Comparison of ENCODE assay signal across 9 cellular contexts in the genomic region with DNA sequence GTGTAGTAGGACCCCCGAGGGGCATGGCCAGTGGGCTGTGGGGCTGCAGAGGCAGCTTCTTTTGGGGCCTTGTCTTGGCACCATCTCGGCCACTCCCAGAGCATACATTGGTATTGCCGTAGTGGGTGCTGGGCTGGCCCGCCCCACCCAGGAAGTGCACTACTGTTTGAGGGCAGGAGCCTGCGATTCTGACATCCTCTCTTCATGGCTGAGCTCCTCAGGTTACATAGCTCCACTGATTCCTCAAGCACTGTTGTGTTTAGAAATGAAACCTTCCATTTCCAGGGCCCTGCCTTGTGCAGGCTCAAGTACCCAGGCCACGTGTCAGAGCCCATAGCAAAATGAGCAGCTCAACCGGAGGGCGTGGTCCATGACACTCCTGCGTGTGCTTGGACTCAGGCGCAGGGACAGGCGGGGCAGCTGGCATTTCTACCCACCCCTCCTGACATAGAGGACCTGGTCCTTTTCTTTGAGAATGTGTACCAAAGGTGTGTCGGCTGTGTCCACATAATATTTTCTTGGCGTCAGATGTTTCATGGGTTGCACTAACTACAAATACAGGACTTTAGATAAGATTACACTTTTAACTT.
A peak's percentile ranks its signal among the peaks of the same experiment; 100 is the strongest.
DNase-seq lines count a peak whose midpoint lies in the region; ATAC-seq and TF ChIP-seq lines count a peak whose summit lies in the region.
"Had no signal": no experiment of that assay in that cellular context is flagged by ENCODE, and none has a peak within 500 bp of the region (broad histone marks: within the 10 kb centered on the region; RNA-seq: fewer than 3 reads in every experiment).

No MANE protein-coding gene starts in this region.

- no peak overlapping the region for H2AFZ ChIP-seq in OCI-LY1 (ENCODE audit: low read length)

- no peaks in the 10 kb centered on the region for H3K79me2 ChIP-seq in OCI-LY1 (ENCODE audit: insufficient read depth, low read length)

- TF ChIP-seq CTCF in OCI-LY1 (IDR thresholded peaks at IDR 0.05; ENCODE audit: low read length): no peak
- no peak for TF ChIP-seq CTCF in foreskin keratinocyte (conservative IDR thresholded peaks at IDR 0.05)

- H3K4me3 ChIP-seq in OCI-LY1 (ENCODE audit: low read depth, low read length, poor library complexity, severe bottlenecking): peak overlapping the region; percentile 15

- peak overlapping the region; percentile 27 for H3K27ac ChIP-seq in OCI-LY1 (ENCODE audit: low read depth, low read length, poor library complexity, severe bottlenecking)
- H3K27ac ChIP-seq in foreskin keratinocyte: no peak overlapping the region

- no peak overlapping the region; the same call in 1 of the 2 replicates for H3K9ac ChIP-seq in OCI-LY1 (ENCODE audit: low read length)

- H3K4me1 Mint-ChIP-seq in activated naive CD4-positive, alpha-beta T cell treated with anti-CD3 and anti-CD28 coated beads, Interleukin-2, amount 50 U/mL, for 24 hours: peaks cover 96% of the 10 kb centered on the region

- no peaks in the 10 kb centered on the region for H3K27me3 Mint-ChIP-seq in activated naive CD4-positive, alpha-beta T cell treated with anti-CD3 and anti-CD28 coated beads, Interleukin-2, amount 50 U/mL, for 24 hours

- no peaks in the 10 kb centered on the region for H4K20me1 ChIP-seq in OCI-LY1 (ENCODE audit: insufficient read depth, low read length)

- no peaks in the 10 kb centered on the region for H3K9me2 ChIP-seq in OCI-LY1 (ENCODE audit: low read depth, low read length)

- H3K27me3 ChIP-seq in OCI-LY1 (ENCODE audit: insufficient read depth, low read length) (no peaks in the 10 kb centered on the region), foreskin keratinocyte (no peaks in the 10 kb centered on the region)

- H3K4me1 ChIP-seq in OCI-LY1 (ENCODE audit: insufficient read depth, low read length, severe bottlenecking) (peaks cover 53% of the 10 kb centered on the region), foreskin keratinocyte (no peaks in the 10 kb centered on the region)

- peak; percentile 39 for DNase-seq in stimulated activated CD4-positive, alpha-beta T cell treated with anti-CD3 and anti-CD28 coated beads, Interleukin-12 subunit alpha, Interleukin-12 subunit beta, amount 100 ng/mL, for 4 hours
- no peak for DNase-seq in NCI-H1092 (lab: John Stamatoyannopoulos, UW)
- DNase-seq in foreskin keratinocyte: no peak
- no peak for DNase-seq in hypothalamus (lab: John Stamatoyannopoulos, UW)
- DNase-seq: left cardiac atrium had no signal

- H3K9me3 Mint-ChIP-seq in activated naive CD4-positive, alpha-beta T cell treated with anti-CD3 and anti-CD28 coated beads, Interleukin-2, amount 50 U/mL, for 24 hours: peaks cover 4% of the 10 kb centered on the region

- peak; percentile 66 for ATAC-seq in GM18909 (IDR thresholded peaks at IDR 0.05; ENCODE audit: poor library complexity, unreplicated experiment)
- peak; percentile 38 for ATAC-seq in HG02870 (IDR thresholded peaks at IDR 0.05; ENCODE audit: unreplicated experiment)
- no peak for ATAC-seq in foreskin keratinocyte

- 0 out of 2 replicates have a peak, but pooled peaks cover 7% of the 10 kb centered on the region for H3K36me3 ChIP-seq in OCI-LY1 (ENCODE audit: insufficient read depth, low read length)

- peak overlapping the region; percentile 86 for H3K27ac Mint-ChIP-seq in activated naive CD4-positive, alpha-beta T cell treated with anti-CD3 and anti-CD28 coated beads, Interleukin-2, amount 50 U/mL, for 24 hours

- peak overlapping the region; percentile 48 for H3K4me2 ChIP-seq in OCI-LY1 (ENCODE audit: low read length)

- peaks cover 16% of the 10 kb centered on the region for H3K36me3 Mint-ChIP-seq in activated naive CD4-positive, alpha-beta T cell treated with anti-CD3 and anti-CD28 coated beads, Interleukin-2, amount 50 U/mL, for 24 hours

- peaks cover 7% of the 10 kb centered on the region; the same call in 1 of the 2 replicates for H3F3A ChIP-seq in OCI-LY1 (ENCODE audit: insufficient read depth, low read length)

- H3K9me3 ChIP-seq in OCI-LY1 (ENCODE audit: low read length): no peaks in the 10 kb centered on the region

- peak overlapping the region; percentile 88 for H3K4me3 Mint-ChIP-seq in activated naive CD4-positive, alpha-beta T cell treated with anti-CD3 and anti-CD28 coated beads, Interleukin-2, amount 50 U/mL, for 24 hours
